8 cellular contexts compared by ENCODE assay signal in the genomic region with DNA sequence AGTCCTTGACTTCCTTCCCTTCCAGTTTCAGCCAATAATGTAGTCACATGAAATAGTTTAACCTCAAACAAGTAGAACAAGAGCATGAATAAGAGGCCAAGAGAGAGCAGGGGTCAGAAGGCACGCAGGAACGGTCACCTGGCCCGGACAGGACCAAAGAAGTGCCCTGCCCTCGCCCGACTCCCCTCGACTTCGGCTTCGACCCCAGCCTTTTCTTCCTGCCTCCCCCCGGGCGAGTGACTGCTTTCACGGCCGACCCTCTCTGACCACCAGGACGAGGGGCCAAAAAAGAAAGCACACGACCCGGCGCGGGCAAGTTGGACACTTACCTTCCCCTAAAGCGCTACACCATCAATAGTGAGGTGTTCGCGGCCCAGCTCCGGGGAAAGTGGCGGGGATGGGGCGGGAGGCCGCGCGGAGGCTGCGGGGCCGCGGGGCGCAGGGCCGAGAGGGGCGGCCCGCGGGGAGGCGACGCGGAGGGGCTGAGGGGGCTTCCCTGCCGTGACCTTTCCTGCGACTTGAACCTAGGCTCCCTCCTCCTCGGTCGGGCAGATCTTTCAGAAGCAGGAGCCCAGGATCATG. TPM values are rescaled to one million over a fixed set of nuclear protein-coding genes. Genes with fewer than 3 reads are reported as not detected.
DNase-seq lines count a peak whose midpoint lies in the region; ATAC-seq and TF ChIP-seq lines count a peak whose summit lies in the region.

No MANE protein-coding gene starts in this region.

- H3K36me3 ChIP-seq in Peyer's patch, result no peaks in the 10 kb centered on the region
- no peaks in the 10 kb centered on the region for H3K36me3 ChIP-seq in iPS DF 6.9 (ENCODE audit: control insufficient read depth, insufficient read depth, low read length)

- H3K27me3 ChIP-seq in Peyer's patch (no peaks in the 10 kb centered on the region), iPS DF 6.9 (ENCODE audit: control insufficient read depth, insufficient read depth, low read length) (no peaks in the 10 kb centered on the region)

- in situ Hi-C loops in Caki2 (cut with HindIII; ENCODE audit: low pct_unique_long_range_greater_than_20kb, low sequenced_read_pairs), result no loop called here

- TF ChIP-seq POLR2A in Peyer's patch (IDR thresholded peaks at IDR 0.05), result peak in 1 of 2 donors; percentile 30

- H3K9me3 ChIP-seq in Peyer's patch (no peaks in the 10 kb centered on the region), iPS DF 6.9 (ENCODE audit: control insufficient read depth, insufficient read depth, low read length) (no peaks in the 10 kb centered on the region)

- peak overlapping the region; percentile 74 to 82 (median 80) for H3K4me3 ChIP-seq in Peyer's patch
- peak overlapping the region; percentile 81 for H3K4me3 ChIP-seq in iPS DF 6.9 (ENCODE audit: low read length)

- H3K27ac ChIP-seq in Peyer's patch (peak overlapping the region; percentile 91 to 97 (median 94)), adipose tissue (ENCODE audit: low read depth, low read length) (peak overlapping the region; percentile 81), iPS DF 6.9 (ENCODE audit: low read length) (no peak overlapping the region)

- WGBS in adipose tissue, 3 donors, result 0 to 1% (median 1%) methylated on average over 40 to 41 of the region's 41 CpGs
- no CpG with 5 or more reads among the region's 41 CpGs for WGBS in iPS DF 6.9 (ENCODE audit: insufficient coverage, insufficient read length)

- peak; percentile 32 for DNase-seq in Caki2 (ENCODE audit: low read depth)
- peak; percentile 40 to 65 (median 64) for DNase-seq in Peyer's patch
- DNase-seq in iPS DF 6.9 (ENCODE audit: low read depth, low spot score), result no peak
- no peak for DNase-seq in sciatic nerve (ENCODE audit: low spot score)
- DNase-seq in NCI-H2171 (lab: John Stamatoyannopoulos, UW), result no peak
- DNase-seq in cortex of kidney (lab: John Stamatoyannopoulos, UW), result no peak

- no peak for TF ChIP-seq CTCF in Peyer's patch (IDR thresholded peaks at IDR 0.05)

- intact Hi-C loops in sciatic nerve (cut with DNase I), result no loop called here

- H3K4me1 ChIP-seq in Peyer's patch (peaks cover 0 to 26% (median 0%) of the 10 kb centered on the region in 4 donors), iPS DF 6.9 (ENCODE audit: control insufficient read depth, insufficient read depth, low read length) (peaks cover 1% of the 10 kb centered on the region; the same call in 1 of the 2 replicates)

- ATAC-seq in GM21529 (IDR thresholded peaks at IDR 0.05; ENCODE audit: unreplicated experiment), result peak; percentile 26
- peak; percentile 14 for ATAC-seq in sciatic nerve

RNA-seq across cellular contexts. Expression of a gene that starts 0.5 kb away (rescaled TPM):
- 9.8 and 38.6 TPM in 2 replicates for total RNA-seq in Caki2 (2014; rRNA removed; shearing (Covaris generic); ENCODE audit: low replicate concordance)
- 100 to 1,000 TPM in 3 of 4 donors, 10 to 100 TPM in 1; 98.5 to 528 (median 110) TPM for total RNA-seq in Peyer's patch
- 10 to 100 TPM; 15.8 to 40.7 (median 39.6) TPM for polyA plus RNA-seq in adipose tissue
- total RNA-seq in sciatic nerve, result 134 TPM

Comparison
In these comparisons a context has a peak if more than half of its experiments do, and no peak if none do; other contexts are left out.
1. DNase-seq: peak in Caki2 (single experiment) and Peyer's patch (3 of 3); none in iPS DF 6.9 (single experiment), sciatic nerve (single experiment), NCI-H2171 (single experiment) and cortex of kidney (single experiment).